24 cellular contexts compared by ENCODE assay signal in the genomic region with DNA sequence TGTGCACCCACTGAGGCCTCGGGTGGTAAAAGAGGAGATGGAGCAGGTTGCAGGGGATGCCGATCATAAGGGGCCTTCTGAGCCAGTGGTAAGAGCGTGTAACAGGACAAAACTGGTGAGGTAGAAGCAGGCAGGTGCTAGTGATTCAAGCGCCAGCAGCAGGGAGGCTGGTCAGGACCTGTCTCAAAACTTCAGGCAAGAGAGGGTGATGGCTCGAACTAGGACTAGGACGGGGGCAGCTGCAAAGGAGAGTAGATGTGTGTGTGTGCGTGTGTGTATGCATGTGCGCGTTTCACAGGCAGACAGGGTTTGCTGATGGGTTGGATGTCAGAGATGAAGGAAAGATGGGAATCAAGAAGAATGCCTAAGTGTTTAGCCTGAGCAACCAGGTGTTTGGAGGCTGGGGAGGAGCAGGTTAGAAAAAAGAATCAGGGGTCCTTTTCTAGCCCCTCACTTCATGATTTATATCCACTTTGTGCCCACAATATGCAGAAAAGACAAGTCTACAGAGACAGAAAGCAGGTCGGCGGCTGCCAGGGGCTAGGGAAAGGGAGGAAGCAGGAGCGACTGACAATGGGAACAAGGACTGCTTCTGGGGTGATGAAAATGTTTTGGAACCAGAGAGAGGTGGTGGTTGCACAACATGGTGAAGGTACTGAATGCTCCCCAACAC. TPM values are rescaled to one million over a fixed set of nuclear protein-coding genes. Genes with fewer than 3 reads are reported as not detected.
A peak's percentile ranks its signal among the peaks of the same experiment; 100 is the strongest.
DNase-seq lines count a peak whose midpoint lies in the region; ATAC-seq and TF ChIP-seq lines count a peak whose summit lies in the region.
"Had no signal": no experiment of that assay in that cellular context is flagged by ENCODE, and none has a peak within 500 bp of the region (broad histone marks: within the 10 kb centered on the region; RNA-seq: fewer than 3 reads in every experiment).

No MANE protein-coding gene starts in this region.

- peaks cover 5% of the 10 kb centered on the region for H3K27me3 ChIP-seq in foreskin keratinocyte
- H3K27me3 ChIP-seq in upper lobe of left lung: no peaks in the 10 kb centered on the region

- 69 to 72% methylated on average over 12 of the region's 12 CpGs for WGBS in upper lobe of left lung, 2 donors

- no peaks in the 10 kb centered on the region for H3K9me3 ChIP-seq in upper lobe of left lung
- H3K9me3 ChIP-seq: Caco-2 had no signal

- peak overlapping the region; percentile 11 to 21 for H3K27ac Mint-ChIP-seq in T-cell
- H3K27ac Mint-ChIP-seq: B cell had no signal

- DNase-seq in Right ventricle myocardium superior: no peak
- no peak for DNase-seq in cardiac septum (ENCODE audit: low spot score)
- no peak for DNase-seq in T-cell
- DNase-seq in foreskin keratinocyte: peak in 1 of 2 donors; percentile 37
- no peak for DNase-seq in upper lobe of left lung
- DNase-seq in NCI-H1105 (lab: John Stamatoyannopoulos, UW): no peak
- no peak for DNase-seq in OCI-M2 (lab: John Stamatoyannopoulos, UW; ENCODE audit: unreplicated experiment)
- no peak for DNase-seq in activated T-cell treated with anti-CD3 and anti-CD28 coated beads, Interleukin-2, amount 50 U/mL, for 1 hour
- DNase-seq: Caco-2, DMS 273 treated with DMSO at 0.1 percent for 48 hours, DMS79 treated with DMSO at 0.1 percent for 48 hours, GM23248, HCEC 1CT, KG1, NCI-H1417, NCI-H1694 treated with DMSO at 0.1 percent for 48 hours, NCI-H2081 treated with DMSO at 0.1 percent for 48 hours, NCI-H2171 treated with DMSO at 0.1 percent for 48 hours, NCI-H524 treated with DMSO at 0.1 percent for 48 hours, OCI-M1, SHP77 treated with DMSO at 0.1 percent for 48 hours had no signal

- no peak overlapping the region for H3K4me3 ChIP-seq in upper lobe of left lung
- H3K4me3 ChIP-seq: GM12878, GM23248, SK-N-MC had no signal

- no peak for TF ChIP-seq CTCF in foreskin keratinocyte (conservative IDR thresholded peaks at IDR 0.05)
- TF ChIP-seq CTCF in upper lobe of left lung (IDR thresholded peaks at IDR 0.05): no peak

- intact Hi-C loops in Right ventricle myocardium superior (cut with DNase I) (no loop called here), cardiac septum (cut with DNase I) (no loop called here)

- no peak overlapping the region for H3K4me3 Mint-ChIP-seq in T-cell
- H3K4me3 Mint-ChIP-seq: B cell had no signal

- no peaks in the 10 kb centered on the region for H3K36me3 ChIP-seq in upper lobe of left lung

- ATAC-seq in Right ventricle myocardium superior (ENCODE audit: poor library complexity): peak; percentile 9
- no peak for ATAC-seq in T-cell (replicated peaks in 1 of 4)
- peak; percentile 33 for ATAC-seq in foreskin keratinocyte
- no peak for ATAC-seq in upper lobe of left lung (ENCODE audit: low FRiP score in 2 of 2)
- ATAC-seq: GM12878 had no signal

- H3K4me1 ChIP-seq in foreskin keratinocyte (no peaks in the 10 kb centered on the region), upper lobe of left lung (peaks cover 0 to 7% (median 5%) of the 10 kb centered on the region in 4 donors)
- H3K4me1 ChIP-seq: Caco-2 had no signal

- H3K9me3 Mint-ChIP-seq in T-cell: no peaks in the 10 kb centered on the region

- POLR2A ChIA-PET in T-cell (lab: Charles Lee): no interaction called here

- CTCF ChIA-PET in T-cell (lab: Charles Lee): no interaction called here

- TF ChIP-seq POLR2A in upper lobe of left lung (IDR thresholded peaks at IDR 0.05): no peak

- no peak overlapping the region for H3K27ac ChIP-seq in foreskin keratinocyte
- H3K27ac ChIP-seq in upper lobe of left lung: peak overlapping the region; percentile 7 to 52 (median 30)
- H3K27ac ChIP-seq: GM23248, SK-N-MC had no signal

- peaks cover 14% of the 10 kb centered on the region for H3K36me3 Mint-ChIP-seq in T-cell

- peaks cover 69 to 71% (median 70%) of the 10 kb centered on the region in 3 donors for H3K4me1 Mint-ChIP-seq in T-cell
- H3K4me1 Mint-ChIP-seq: B cell had no signal

- no peaks in the 10 kb centered on the region for H3K27me3 Mint-ChIP-seq in T-cell

- TF ChIP-seq EP300 in upper lobe of left lung (IDR thresholded peaks at IDR 0.05): no peak

RNA-seq across cellular contexts. Expression of a gene that starts 15.2 kb away (rescaled TPM):
- 41.2 TPM for total RNA-seq in Right ventricle myocardium superior
- 60.1 TPM for total RNA-seq in cardiac septum
- 10 to 100 TPM in 1 of 5 donors, 1 to 10 TPM in 4; 2.9 to 14.4 (median 5.5) TPM for total RNA-seq in T-cell
- not detected in 2 replicates for total RNA-seq in foreskin keratinocyte
- not detected in 2 replicates for polyA plus RNA-seq in foreskin keratinocyte
- total RNA-seq in upper lobe of left lung: 10 to 100 TPM in 2 of 6 donors, 1 to 10 TPM in 4; 3.8 to 16.8 (median 7.8) TPM
- total RNA-seq: B cell, Caco-2, GM23248 had no signal
- polyA plus RNA-seq: GM23248 had no signal

Comparison
In these comparisons a context has a peak if more than half of its experiments do, and no peak if none do; other contexts are left out.
1. ATAC-seq: peak in Right ventricle myocardium superior (single experiment) and foreskin keratinocyte (single experiment); none in T-cell (0 of 4) and upper lobe of left lung (0 of 2).